In the genomic region with DNA sequence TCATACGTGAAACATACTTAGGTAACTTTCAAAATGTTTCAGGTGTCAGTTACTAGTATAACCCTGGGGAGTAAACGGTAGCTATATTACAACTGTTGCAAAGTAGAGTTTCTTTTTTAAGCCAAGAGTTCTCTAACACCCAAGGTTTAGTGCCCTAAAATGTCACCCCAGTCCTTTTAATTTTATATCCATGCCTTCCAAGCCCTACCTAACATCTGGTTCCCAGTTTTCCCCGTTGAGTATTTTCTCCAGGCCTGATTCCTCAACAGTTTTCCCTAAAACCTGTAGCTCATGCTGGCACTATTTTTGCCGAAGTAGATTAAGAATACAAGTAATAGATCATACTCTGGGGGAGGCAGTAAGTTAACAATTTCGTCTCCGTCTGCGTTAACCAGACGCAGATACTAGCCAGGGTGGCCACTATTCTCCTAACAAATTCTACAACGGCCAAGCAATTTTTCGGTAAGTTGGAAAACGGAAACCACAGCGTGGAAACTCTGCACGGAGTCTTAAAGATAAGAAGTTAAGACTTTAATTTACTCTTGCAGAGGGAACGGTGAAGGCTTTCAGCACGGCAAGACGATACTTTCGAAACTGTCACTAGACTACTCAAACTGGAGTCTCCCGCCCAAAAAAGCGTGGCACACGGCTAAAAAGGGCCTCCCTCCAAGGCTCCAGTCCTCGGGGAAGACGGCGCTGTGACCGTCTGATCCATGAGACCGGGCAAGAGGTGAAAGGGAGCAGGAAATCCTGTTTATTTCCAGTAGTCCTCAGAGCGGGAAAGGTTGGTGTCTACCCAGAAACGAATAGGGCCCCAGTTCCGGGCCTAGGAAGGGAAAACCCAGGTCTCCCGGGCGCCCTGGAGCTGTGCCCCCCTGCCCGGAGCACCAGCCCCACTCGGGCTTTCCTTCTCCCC, we compare ENCODE assay signal across 8 cellular contexts. TPM values are rescaled to one million over a fixed set of nuclear protein-coding genes. Genes with fewer than 3 reads are reported as not detected.
A peak's percentile ranks its signal among the peaks of the same experiment; 100 is the strongest.
DNase-seq lines count a peak whose midpoint lies in the region; ATAC-seq and TF ChIP-seq lines count a peak whose summit lies in the region.

No MANE protein-coding gene starts in this region.

- ATAC-seq in stimulated activated naive CD8-positive, alpha-beta T cell treated with anti-CD3 and anti-CD28 coated beads, Interleukin-15, Interleukin-2, amounts not matched to agents 100 U/mL and 50 U/mL, for 24 hours, result no peak
- ATAC-seq in GM18517 (IDR thresholded peaks at IDR 0.05; ENCODE audit: unreplicated experiment), result no peak

- peaks cover 41% of the 10 kb centered on the region for H4K20me1 ChIP-seq in MM.1S (ENCODE audit: insufficient read depth, low read length)

- H3K4me1 ChIP-seq in MM.1S (ENCODE audit: low read length), result peaks cover 18% of the 10 kb centered on the region
- peaks cover 28 to 60% of the 10 kb centered on the region in 2 donors for H3K4me1 ChIP-seq in adrenal gland (replicated peaks in 1 of 2)
- no peaks in the 10 kb centered on the region; the same call in 1 of the 2 replicates for H3K4me1 ChIP-seq in iPS-20b (ENCODE audit: insufficient read depth, low read length)

- intact Hi-C loops in adrenal gland (cut with DNase I), result loop anchor here in 1 of 2 donors (10.0 kb wide), 1 partner anchor 296 kb away; no protein-coding TSS in a partner anchor

- no peaks in the 10 kb centered on the region for H3K9me3 ChIP-seq in MM.1S (replicated peaks; ENCODE audit: insufficient read depth, low read length)
- H3K9me3 ChIP-seq in adrenal gland (replicated peaks in 1 of 3), result no peaks in the 10 kb centered on the region
- H3K9me3 ChIP-seq in iPS-20b (ENCODE audit: insufficient read depth, low read depth, low read length), result no peaks in the 10 kb centered on the region

- H3K4me3 ChIP-seq in MM.1S (ENCODE audit: low read length) (peak overlapping the region; percentile 99), adrenal gland (peak overlapping the region; percentile 68 to 96 (median 94)), iPS-20b (ENCODE audit: low read length) (peak overlapping the region; percentile 82)

- no peak for TF ChIP-seq CTCF in MM.1S (IDR thresholded peaks at IDR 0.05; ENCODE audit: low read length)
- TF ChIP-seq CTCF in adrenal gland (IDR thresholded peaks at IDR 0.05), result no peak

- peaks cover 12% of the 10 kb centered on the region for H3K36me3 ChIP-seq in MM.1S (replicated peaks; ENCODE audit: insufficient read depth, low read length)
- H3K36me3 ChIP-seq in adrenal gland (replicated peaks in 1 of 2), result no peaks in the 10 kb centered on the region
- H3K36me3 ChIP-seq in iPS-20b (ENCODE audit: insufficient read depth, low read depth, low read length), result peaks cover 27% of the 10 kb centered on the region; the same call in 1 of the 2 replicates

- H3K27me3 ChIP-seq in MM.1S (replicated peaks; ENCODE audit: insufficient read depth, low read length) (no peaks in the 10 kb centered on the region), adrenal gland (no peaks in the 10 kb centered on the region), iPS-20b (ENCODE audit: insufficient read depth, low read length) (no peaks in the 10 kb centered on the region)

- TF ChIP-seq POLR2A in adrenal gland (IDR thresholded peaks at IDR 0.05), result no peak

- DNase-seq in SIG-M5 treated with dmso at 0.1 percent for 504 hours (lab: John Stamatoyannopoulos, UW; ENCODE audit: unreplicated experiment) (peak; percentile 59), SIG-M5 (lab: John Stamatoyannopoulos, UW) (no peak), MM.1S (peak; percentile 69), adrenal gland (peak in 2 of 7 donors; percentile 63 to 74), T1000 (lab: John Stamatoyannopoulos, UW) (no peak)
- DNase-seq in stimulated activated naive CD8-positive, alpha-beta T cell treated with anti-CD3 and anti-CD28 coated beads, Interleukin-15, Interleukin-2, amounts not matched to agents 100 U/mL and 50 U/mL, for 24 hours, result peak; percentile 37

- H3K9ac ChIP-seq in MM.1S (ENCODE audit: low read length), result peak overlapping the region; percentile 100
- H3K9ac ChIP-seq in iPS-20b (ENCODE audit: low read depth, low read length), result peak overlapping the region; percentile 92

- no peaks in the 10 kb centered on the region for H3K9me2 ChIP-seq in MM.1S (replicated peaks; ENCODE audit: insufficient read depth, low read length)

- H2AFZ ChIP-seq in MM.1S (ENCODE audit: low read length), result peak overlapping the region; percentile 88

- H3K27ac ChIP-seq in MM.1S (ENCODE audit: low read length) (peak overlapping the region; percentile 95), adrenal gland (peak overlapping the region; percentile 97 to 100 (median 100)), iPS-20b (ENCODE audit: low read length) (peak overlapping the region; percentile 50)

- peaks cover 14% of the 10 kb centered on the region for H3F3A ChIP-seq in MM.1S (ENCODE audit: insufficient read depth, low read length)

- peak overlapping the region; percentile 78 for H3K4me2 ChIP-seq in MM.1S (ENCODE audit: low read depth, low read length)

- peaks cover 59% of the 10 kb centered on the region for H3K79me2 ChIP-seq in MM.1S (ENCODE audit: low read length)

- WGBS in adrenal gland, 4 donors, result 0 to 1% (median 1%) methylated on average over 25 to 32 of the region's 32 CpGs

RNA-seq across cellular contexts. Expression of a gene that starts 0.9 kb away (rescaled TPM):
- 10 to 100 TPM; 35.1 to 77.4 (median 51.1) TPM for total RNA-seq in adrenal gland
- 100 to 1,000 TPM in 2 of 3 donors, 10 to 100 TPM in 1; 77.0 to 120 (median 118) TPM for polyA plus RNA-seq in adrenal gland

RNA-seq across cellular contexts. Expression of a gene that starts 50.0 kb away (rescaled TPM):
- 10 to 100 TPM; 26.1 to 53.1 (median 31.8) TPM for total RNA-seq in adrenal gland
- polyA plus RNA-seq in adrenal gland, result 10 to 100 TPM; 27.4 to 49.0 (median 35.3) TPM

RNA-seq across cellular contexts. Expression of a gene that starts 55.6 kb away (rescaled TPM):
- 10 to 100 TPM in 3 of 8 donors, 1 to 10 TPM in 5; 5.3 to 14.4 (median 7.7) TPM for total RNA-seq in adrenal gland
- 1 to 10 TPM; 1.4 to 9.3 (median 4.4) TPM for polyA plus RNA-seq in adrenal gland

RNA-seq across cellular contexts. Expression of a gene that starts 57.1 kb away (rescaled TPM):
- 10 to 100 TPM in 2 of 8 donors, 1 to 10 TPM in 6; 1.8 to 13.3 (median 6.2) TPM for total RNA-seq in adrenal gland
- polyA plus RNA-seq in adrenal gland, result 1 to 10 TPM; 1.8 to 3.3 (median 2.4) TPM

Comparison
In these comparisons a context has a peak if more than half of its experiments do, and no peak if none do; other contexts are left out.
1. DNase-seq: peak in SIG-M5 treated with dmso at 0.1 percent for 504 hours (single experiment), MM.1S (single experiment) and stimulated activated naive CD8-positive, alpha-beta T cell treated with anti-CD3 and anti-CD28 coated beads, Interleukin-15, Interleukin-2, amounts not matched to agents 100 U/mL and 50 U/mL, for 24 hours (single experiment); none in SIG-M5 (single experiment) and T1000 (single experiment).
2. H3K27ac ChIP-seq: peak in every context shown above with its lines; median percentile 100 in adrenal gland; 95 in MM.1S; 50 in iPS-20b.
3. Peak in every context shown above with its lines, with median percentiles within 50 percentile points of each other: H3K4me3 ChIP-seq.